Comparison of ENCODE assay signal across 8 cellular contexts in the genomic region with DNA sequence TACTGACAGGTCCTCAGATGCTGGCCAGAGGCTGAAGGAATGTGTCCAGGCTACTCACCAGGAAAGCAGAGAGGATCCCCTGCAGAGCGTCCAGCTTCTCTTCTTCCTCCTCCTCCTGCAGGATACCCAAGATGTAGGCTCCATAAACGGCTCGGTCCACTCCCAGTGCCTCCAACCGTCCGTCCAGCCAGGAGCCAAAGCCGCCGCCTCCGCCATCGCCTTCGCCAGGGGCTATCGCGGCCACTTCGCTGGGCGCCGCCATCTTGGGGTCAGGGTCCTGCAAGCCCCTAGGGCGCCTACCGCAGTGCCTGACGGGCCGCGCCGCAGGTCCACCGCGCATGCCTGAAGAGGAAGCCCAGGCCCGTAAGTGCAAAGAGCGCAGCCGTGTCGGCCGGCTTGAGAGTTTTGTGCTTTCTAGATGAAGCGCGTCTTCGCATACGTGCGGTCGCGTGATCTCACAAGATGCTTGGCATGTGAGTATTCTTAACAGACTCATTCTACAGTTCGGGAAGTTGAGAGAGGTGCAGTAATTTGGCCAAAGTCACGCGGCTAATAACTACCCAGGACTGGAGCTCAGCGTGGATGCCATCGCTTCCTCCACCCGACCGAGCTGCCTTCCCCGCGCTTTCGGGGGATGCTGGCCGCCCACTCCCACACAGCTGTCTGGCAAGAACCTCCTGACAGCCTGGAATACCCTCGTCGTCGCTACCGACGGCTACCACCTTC. TPM values are rescaled to one million over a fixed set of nuclear protein-coding genes. Genes with fewer than 3 reads are reported as not detected.
DNase-seq lines count a peak whose midpoint lies in the region; ATAC-seq lines count a peak whose summit lies in the region.

A gene with protein sequence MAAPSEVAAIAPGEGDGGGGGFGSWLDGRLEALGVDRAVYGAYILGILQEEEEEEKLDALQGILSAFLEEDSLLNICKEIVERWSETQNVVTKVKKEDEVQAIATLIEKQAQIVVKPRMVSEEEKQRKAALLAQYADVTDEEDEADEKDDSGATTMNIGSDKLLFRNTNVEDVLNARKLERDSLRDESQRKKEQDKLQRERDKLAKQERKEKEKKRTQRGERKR (minus strand): TSS at position 285 of the 726 bp plus-strand sequence. CDS start 23 bp downstream, at position 262.

- H3K9me3 ChIP-seq in BLaER1 treated with 17β-estradiol and CSF1 and Interleukin-3, amounts not matched to agents 10 nM and 100 nM (replicated peaks in 1 of 11) = no peaks in the 10 kb centered on the region

- peaks cover 3% of the 10 kb centered on the region for H3K36me3 Mint-ChIP-seq in activated CD8-positive, alpha-beta T cell treated with anti-CD3 and anti-CD28 coated beads, Interleukin-2, amount 10 ng/mL, durations not matched to agents 7 days and 5 days (ENCODE audit: low read depth)

- H3K27me3 ChIP-seq in BLaER1 treated with 17β-estradiol and CSF1 and Interleukin-3, amounts not matched to agents 10 nM and 100 nM = no peaks in the 10 kb centered on the region

- peaks cover 28% of the 10 kb centered on the region for H3K4me1 Mint-ChIP-seq in activated CD8-positive, alpha-beta T cell treated with anti-CD3 and anti-CD28 coated beads, Interleukin-2, amount 10 ng/mL, durations not matched to agents 7 days and 5 days (ENCODE audit: low read depth)

- H3K36me3 ChIP-seq in BLaER1 treated with 17β-estradiol and CSF1 and Interleukin-3, amounts not matched to agents 10 nM and 100 nM = peaks cover 0 to 38% (median 28%) of the 10 kb centered on the region in 11 experiments; a peak in 18 of 22 replicates

- peaks cover 21 to 31% (median 27%) of the 10 kb centered on the region in 10 experiments for H3K4me1 ChIP-seq in BLaER1 treated with 17β-estradiol and CSF1 and Interleukin-3, amounts not matched to agents 10 nM and 100 nM

- DNase-seq in HPDE6-E6E7 (ENCODE audit: extremely low spot score) (peak; percentile 91), NK-92 (lab: John Stamatoyannopoulos, UW; ENCODE audit: unreplicated experiment) (peak; percentile 10), lung microvascular endothelial cell (ENCODE audit: low read depth in 2 of 2) (peak; percentile 92 to 94)
- peak; percentile 94 for DNase-seq in activated CD8-positive, alpha-beta T cell treated with anti-CD3 and anti-CD28 coated beads, Interleukin-2, amount 10 ng/mL, durations not matched to agents 7 days and 5 days
- peak; percentile 86 for DNase-seq in effector CD8-positive, alpha-beta T cell (lab: John Stamatoyannopoulos, UW)
- DNase-seq in stimulated activated CD4-positive, alpha-beta T cell treated with anti-CD3 and anti-CD28 coated beads, TNF-alpha, amount 100 ng/mL, for 4 hours (ENCODE audit: low read depth in 3 of 3) = peak; percentile 83 to 86 (median 86)

- POLR2A ChIA-PET in activated CD8-positive, alpha-beta T cell treated with anti-CD3 and anti-CD28 coated beads, Interleukin-2, amount 10 ng/mL, durations not matched to agents 7 days and 5 days (lab: Charles Lee) = interaction anchor here (0.6 to 2.5 kb wide), 9 partner anchors 15 to 266 kb away, joined by 3 to 21 read pairs (median 4); a partner anchor contains a TSS

- CTCF ChIA-PET in activated CD8-positive, alpha-beta T cell treated with anti-CD3 and anti-CD28 coated beads, Interleukin-2, amount 10 ng/mL, durations not matched to agents 7 days and 5 days (lab: Charles Lee) = interaction anchor here (0.8 to 4.0 kb wide), 8 partner anchors 8 to 156 kb away, joined by 3 to 21 read pairs (median 4); a partner anchor contains a TSS

- no peaks in the 10 kb centered on the region for H3K27me3 Mint-ChIP-seq in activated CD8-positive, alpha-beta T cell treated with anti-CD3 and anti-CD28 coated beads, Interleukin-2, amount 10 ng/mL, durations not matched to agents 7 days and 5 days (ENCODE audit: low read depth)

- peak within 1 kb of the TSS; percentile 86 to 93 (median 90) for H3K9ac ChIP-seq in BLaER1 treated with 17β-estradiol and CSF1 and Interleukin-3, amounts not matched to agents 10 nM and 100 nM

- H3K9me3 Mint-ChIP-seq in activated CD8-positive, alpha-beta T cell treated with anti-CD3 and anti-CD28 coated beads, Interleukin-2, amount 10 ng/mL, durations not matched to agents 7 days and 5 days (ENCODE audit: insufficient read depth) = no peaks in the 10 kb centered on the region

- H3K27ac ChIP-seq in BLaER1 treated with 17β-estradiol and CSF1 and Interleukin-3, amounts not matched to agents 10 nM and 100 nM = peak within 1 kb of the TSS; percentile 73 to 88 (median 85)

- peaks cover 0 to 14% (median 0%) of the 10 kb centered on the region in 11 experiments; a peak in 3 of 22 replicates for H4K20me1 ChIP-seq in BLaER1 treated with 17β-estradiol and CSF1 and Interleukin-3, amounts not matched to agents 10 nM and 100 nM

- peak within 1 kb of the TSS; percentile 88 to 98 (median 93) for H3K4me2 ChIP-seq in BLaER1 treated with 17β-estradiol and CSF1 and Interleukin-3, amounts not matched to agents 10 nM and 100 nM

- H3K4me3 Mint-ChIP-seq in activated CD8-positive, alpha-beta T cell treated with anti-CD3 and anti-CD28 coated beads, Interleukin-2, amount 10 ng/mL, durations not matched to agents 7 days and 5 days = peak within 1 kb of the TSS; percentile 98

- H3K27ac Mint-ChIP-seq in activated CD8-positive, alpha-beta T cell treated with anti-CD3 and anti-CD28 coated beads, Interleukin-2, amount 10 ng/mL, durations not matched to agents 7 days and 5 days = peak within 1 kb of the TSS; percentile 93

- ATAC-seq in GM19395 (IDR thresholded peaks at IDR 0.05; ENCODE audit: unreplicated experiment) = peak; percentile 84
- peak; percentile 99 for ATAC-seq in activated CD8-positive, alpha-beta T cell treated with anti-CD3 and anti-CD28 coated beads, Interleukin-2, amount 10 ng/mL, durations not matched to agents 7 days and 5 days

- peak within 1 kb of the TSS; percentile 87 to 100 (median 91) for H3K4me3 ChIP-seq in BLaER1 treated with 17β-estradiol and CSF1 and Interleukin-3, amounts not matched to agents 10 nM and 100 nM

RNA-seq across cellular contexts. Expression of the gene that starts here (rescaled TPM):
- 10 to 100 TPM; 24.0 to 26.3 TPM for total RNA-seq in activated CD8-positive, alpha-beta T cell treated with anti-CD3 and anti-CD28 coated beads, Interleukin-2, amount 10 ng/mL, durations not matched to agents 7 days and 5 days
- total RNA-seq in lung microvascular endothelial cell = 24.0 and 25.6 TPM in 2 replicates

Comparison
In these comparisons a context has a peak if more than half of its experiments do, and no peak if none do; other contexts are left out.
1. Peak in every context shown above with its lines: DNase-seq, ATAC-seq, H3K4me3 ChIP-seq and H3K27ac ChIP-seq.
2. DNase-seq: peak in every context shown above with its lines; median percentile 94 in activated CD8-positive, alpha-beta T cell treated with anti-CD3 and anti-CD28 coated beads, Interleukin-2, amount 10 ng/mL, durations not matched to agents 7 days and 5 days; 93 in lung microvascular endothelial cell; 91 in HPDE6-E6E7; 86 in effector CD8-positive, alpha-beta T cell; 86 in stimulated activated CD4-positive, alpha-beta T cell treated with anti-CD3 and anti-CD28 coated beads, TNF-alpha, amount 100 ng/mL, for 4 hours; 10 in NK-92.